ENCODE assay signal across 9 cellular contexts in genomic region chr16:1863681-1864460, GRCh38. TPM values are rescaled to one million over a fixed set of nuclear protein-coding genes. Genes with fewer than 3 reads are reported as not detected.
DNase-seq lines count a peak whose midpoint lies in the region; ATAC-seq and TF ChIP-seq lines count a peak whose summit lies in the region.
"Had no signal": no experiment of that assay in that cellular context is flagged by ENCODE, and none has a peak within 500 bp of the region (broad histone marks: within the 10 kb centered on the region; RNA-seq: fewer than 3 reads in every experiment).

No MANE protein-coding gene starts in this region.

- peak; percentile 7 for DNase-seq in AG09309 (ENCODE audit: low read depth)
- no peak for DNase-seq in GM13976 (ENCODE audit: low spot score)
- no peak for DNase-seq in glutamatergic neuron
- no peak for DNase-seq in thoracic aorta (ENCODE audit: low spot score)
- DNase-seq in stimulated activated CD4-positive, alpha-beta T cell treated with anti-CD3 and anti-CD28 coated beads, Interleukin-2, amount 100 ng/mL, for 48 hours: no peak

- H3K4me3 ChIP-seq in AG09309 (ENCODE audit: control insufficient read depth, low read depth, low read length) (no peak overlapping the region), thoracic aorta (no peak overlapping the region)

- no peak overlapping the region for H3K4me3 Mint-ChIP-seq in glutamatergic neuron (ENCODE audit: unreplicated experiment)

- no peaks in the 10 kb centered on the region for H3K9me3 Mint-ChIP-seq in glutamatergic neuron (ENCODE audit: unreplicated experiment)

- no peaks in the 10 kb centered on the region for H3K4me1 Mint-ChIP-seq in glutamatergic neuron (ENCODE audit: low read depth, unreplicated experiment)

- H3K36me3 Mint-ChIP-seq in glutamatergic neuron (ENCODE audit: unreplicated experiment): no peaks in the 10 kb centered on the region

- no peaks in the 10 kb centered on the region for H3K9me3 ChIP-seq in thoracic aorta

- H3K36me3 ChIP-seq in thoracic aorta: no peaks in the 10 kb centered on the region

- H3K4me1 ChIP-seq in thoracic aorta (ENCODE audit: control insufficient read depth in 1 of 2, low read depth in 2 of 2): no peaks in the 10 kb centered on the region

- ATAC-seq in SK-N-SH treated with all-trans-retinoic acid at 6 μM for 48 hours (peak; percentile 56), thoracic aorta (ENCODE audit: insufficient number of reproducible peaks, low FRiP score, low read depth) (no peak), HG02678 (IDR thresholded peaks at IDR 0.05; ENCODE audit: unreplicated experiment) (no peak), HG03442 (IDR thresholded peaks at IDR 0.05; ENCODE audit: unreplicated experiment) (no peak)

- H3K27ac ChIP-seq in thoracic aorta: no peak overlapping the region

- no peak overlapping the region for H3K27ac Mint-ChIP-seq in glutamatergic neuron (ENCODE audit: unreplicated experiment)

- H3K27me3 ChIP-seq in thoracic aorta (replicated peaks; ENCODE audit: insufficient read depth): peaks cover 4% of the 10 kb centered on the region

- in situ Hi-C loops in GM13976 (cut with MboI; ENCODE audit: low sequenced_read_pairs, unreplicated experiment): loop anchor here (10.0 kb wide), 1 partner anchor 71 kb away; no protein-coding TSS in a partner anchor

- TF ChIP-seq CTCF in AG09309 (IDR thresholded peaks at IDR 0.05; ENCODE audit: control insufficient read depth, insufficient read depth, low read depth, low read length, missing control alignments) (peak; percentile 40), GM13976 (IDR thresholded peaks at IDR 0.05; ENCODE audit: borderline replicate concordance, control extremely low read depth, extremely low read depth, insufficient read depth, missing control alignments) (peak; percentile 15), glutamatergic neuron (IDR thresholded peaks at IDR 0.05; ENCODE audit: partially characterized antibody, unreplicated experiment) (peak; percentile 88), thoracic aorta (IDR thresholded peaks at IDR 0.05) (peak; percentile 59)

- H3K27me3 Mint-ChIP-seq in glutamatergic neuron (ENCODE audit: unreplicated experiment): peaks cover 5% of the 10 kb centered on the region

TF ChIP-seq in SK-N-SH treated with all-trans-retinoic acid at 6 μM for 48 hours, 23 proteins besides CTCF, POLR2A, EP300 and RAD21:
- TF ChIP-seq SNAI2 (CRISPR knock-in tag; IDR thresholded peaks at IDR 0.05): no peak
- no peak for TF ChIP-seq ZFP30 (CRISPR knock-in tag; IDR thresholded peaks at IDR 0.05)
- no peak for TF ChIP-seq ZFP3 (CRISPR knock-in tag; IDR thresholded peaks at IDR 0.05)
- no peak for TF ChIP-seq ZNF8 (CRISPR knock-in tag; IDR thresholded peaks at IDR 0.05)
- no peak for TF ChIP-seq POU6F1 (CRISPR knock-in tag; IDR thresholded peaks at IDR 0.05; ENCODE audit: borderline replicate concordance, low read depth)
- no peak for TF ChIP-seq ISL1 (CRISPR knock-in tag; IDR thresholded peaks at IDR 0.05)

RNA-seq across cellular contexts. Expression of gene MEIOB, which starts 8.1 kb away (rescaled TPM):
- total RNA-seq in glutamatergic neuron (ENCODE audit: unreplicated experiment): 2.4 TPM
- total RNA-seq in thoracic aorta: not detected
- total RNA-seq: HT1080 had no signal

RNA-seq across cellular contexts. Expression of gene FAHD1, which starts 36.9 kb away (rescaled TPM):
- total RNA-seq in glutamatergic neuron (ENCODE audit: unreplicated experiment) (26.5 TPM), thoracic aorta (10 to 100 TPM; 14.4 to 17.5 TPM)

RNA-seq across cellular contexts. Expression of gene HAGH, which starts 37.2 kb away (rescaled TPM):
- total RNA-seq in glutamatergic neuron (ENCODE audit: unreplicated experiment): 99.6 TPM
- total RNA-seq in thoracic aorta: 100 to 1,000 TPM in 1 of 2 donors, 10 to 100 TPM in 1; 99.8 to 183 TPM

RNA-seq across cellular contexts. Expression of gene HS3ST6, which starts 54.3 kb away (rescaled TPM):
- 7.8 TPM for total RNA-seq in glutamatergic neuron (ENCODE audit: unreplicated experiment)
- not detected for total RNA-seq in thoracic aorta
- total RNA-seq: HT1080 had no signal

Comparison
In these comparisons a context has a peak if more than half of its experiments do, and no peak if none do; other contexts are left out.
1. CTCF ChIP-seq: peak in every context shown above with its lines; median percentile 88 in glutamatergic neuron; 59 in thoracic aorta; 40 in AG09309; 15 in GM13976.